Comparison of ENCODE assay signal across 20 cellular contexts in the genomic region with DNA sequence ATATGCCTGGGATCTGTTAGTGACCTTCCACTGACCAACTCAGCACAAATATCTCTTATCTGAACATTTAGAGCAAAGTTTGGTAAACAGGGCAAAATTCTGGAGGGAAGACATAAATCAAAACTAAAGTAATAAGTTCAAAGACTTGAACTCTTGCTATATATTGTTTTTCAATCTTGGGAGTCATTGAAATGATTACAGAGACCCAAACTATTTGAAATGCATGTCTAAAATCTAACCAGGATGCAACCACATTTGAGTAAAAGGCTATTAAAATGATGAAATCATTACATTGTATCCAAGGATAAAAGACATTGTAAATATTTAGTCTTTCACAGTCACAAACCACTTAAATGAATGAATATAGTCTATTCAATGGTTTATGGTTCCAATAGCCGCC.
"Had no signal": no experiment of that assay in that cellular context is flagged by ENCODE, and none has a peak within 500 bp of the region (broad histone marks: within the 10 kb centered on the region; RNA-seq: fewer than 3 reads in every experiment).

No MANE protein-coding gene starts in this region.

- H3K4me1 ChIP-seq: body of pancreas, esophagus squamous epithelium, parathyroid adenoma, suprapubic skin, transverse colon, uterus had no signal

- ATAC-seq: activated CD8-positive, alpha-beta memory T cell treated with anti-CD3 and anti-CD28 coated beads, Interleukin-2, amount 10 ng/mL, durations not matched to agents 7 days and 5 days; body of pancreas; effector memory CD8-positive, alpha-beta T cell; left colon; sciatic nerve; stimulated activated naive CD8-positive, alpha-beta T cell treated with anti-CD3 and anti-CD28 coated beads, Interleukin-15, amount 100 ng/mL, for 72 hours had no signal

- H3K27me3 ChIP-seq: body of pancreas, esophagus squamous epithelium, suprapubic skin, transverse colon, uterus had no signal

- DNase-seq: activated B cell treated with CpG ODN at 0.5 μM for 24 hours; activated CD4-positive, alpha-beta memory T cell treated with anti-CD3 and anti-CD28 coated beads, Interleukin-2, amount 10 ng/mL, durations not matched to agents 7 days and 5 days; activated CD4-positive, alpha-beta T cell treated with anti-CD3 and anti-CD28 coated beads for 48 hours; activated CD8-positive, alpha-beta memory T cell treated with anti-CD3 and anti-CD28 coated beads, Interleukin-2, amount 10 ng/mL, durations not matched to agents 7 days and 5 days; activated naive CD8-positive, alpha-beta T cell treated with anti-CD3 and anti-CD28 coated beads for 36 hours; amygdala; body of pancreas; effector memory CD8-positive, alpha-beta T cell; esophagus squamous epithelium; left colon; midbrain; stimulated activated CD4-positive, alpha-beta T cell treated with anti-CD3 and anti-CD28 coated beads, Interleukin-4, amount 100 ng/mL, for 1 hour; stimulated activated naive CD8-positive, alpha-beta T cell treated with anti-CD3 and anti-CD28 coated beads, Interleukin-15, amount 100 ng/mL, for 72 hours; transverse colon; uterus had no signal

- H3K9me3 ChIP-seq: body of pancreas, suprapubic skin, transverse colon, uterus had no signal

- H3K36me3 ChIP-seq: esophagus squamous epithelium, suprapubic skin, transverse colon, uterus had no signal

- H3K27ac ChIP-seq: body of pancreas, esophagus squamous epithelium, parathyroid adenoma, suprapubic skin, transverse colon, uterus had no signal

- H3K4me3 ChIP-seq: body of pancreas, esophagus squamous epithelium, lung, smooth muscle cell, suprapubic skin, transverse colon, uterus had no signal
